In the genomic region with DNA sequence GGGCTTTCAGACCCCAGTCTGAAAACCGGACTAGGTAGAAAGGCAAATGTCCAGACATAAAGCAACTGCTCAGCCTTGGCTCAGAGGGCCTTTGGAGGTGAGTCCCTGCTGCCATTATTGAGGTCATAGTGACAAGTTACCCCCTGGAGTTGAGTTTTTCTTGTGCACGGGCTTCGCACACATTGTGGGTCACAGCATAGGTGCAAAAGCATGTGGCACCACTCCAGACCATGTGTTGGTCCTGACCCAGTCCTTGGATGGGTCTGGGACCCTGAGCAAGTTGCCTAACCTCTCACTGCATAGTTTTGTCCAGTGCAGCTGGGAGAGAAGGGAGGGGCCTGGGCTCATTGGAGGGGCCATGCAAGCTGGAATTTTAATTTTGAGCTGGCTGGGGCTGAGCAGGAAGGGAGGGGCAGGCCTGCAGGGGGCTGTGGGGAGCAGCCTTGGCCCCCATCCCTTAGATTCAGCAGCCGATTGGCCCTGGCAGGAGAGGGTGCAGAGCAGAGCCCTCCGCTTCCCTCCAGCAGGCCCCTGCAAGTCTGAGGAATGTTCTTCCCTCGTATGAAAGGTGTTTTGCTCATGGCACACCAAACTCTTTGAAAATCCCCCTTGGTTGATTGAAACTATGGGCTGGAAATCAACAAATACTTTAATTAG, we compare ENCODE assay signal across 18 cellular contexts. TPM values are rescaled to one million over a fixed set of nuclear protein-coding genes. Genes with fewer than 3 reads are reported as not detected.
A peak's percentile ranks its signal among the peaks of the same experiment; 100 is the strongest.
DNase-seq lines count a peak whose midpoint lies in the region; TF ChIP-seq lines count a peak whose summit lies in the region.
"Had no signal": no experiment of that assay in that cellular context is flagged by ENCODE, and none has a peak within 500 bp of the region (broad histone marks: within the 10 kb centered on the region; RNA-seq: fewer than 3 reads in every experiment).

No MANE protein-coding gene starts in this region.

- no peak overlapping the region for H2AFZ ChIP-seq in OCI-LY3 (ENCODE audit: low read depth, low read length)

- H3K4me1 Mint-ChIP-seq in activated naive CD8-positive, alpha-beta T cell treated with anti-CD3 and anti-CD28 coated beads for 36 hours, result peaks cover 6% of the 10 kb centered on the region

- no peak overlapping the region for H3K4me3 Mint-ChIP-seq in activated naive CD8-positive, alpha-beta T cell treated with anti-CD3 and anti-CD28 coated beads for 36 hours
- H3K4me3 Mint-ChIP-seq: CD8-positive, alpha-beta memory T cell; T-cell had no signal

- peak overlapping the region; percentile 64 for H3K4me2 ChIP-seq in OCI-LY3 (ENCODE audit: low read length)

- no peak overlapping the region for H3K9ac ChIP-seq in OCI-LY3 (ENCODE audit: low read length)

- H3K27me3 Mint-ChIP-seq in activated naive CD8-positive, alpha-beta T cell treated with anti-CD3 and anti-CD28 coated beads for 36 hours, result peaks cover 4% of the 10 kb centered on the region

- H3K79me2 ChIP-seq in OCI-LY3 (ENCODE audit: low read length), result no peaks in the 10 kb centered on the region

- H3K9me3 ChIP-seq in OCI-LY3 (ENCODE audit: insufficient read depth, low read length), result no peaks in the 10 kb centered on the region
- H3K9me3 ChIP-seq: sigmoid colon had no signal

- H4K20me1 ChIP-seq in OCI-LY3 (ENCODE audit: insufficient read depth, low read length), result no peaks in the 10 kb centered on the region

- DNase-seq in coronary artery (ENCODE audit: low spot score) (peak; percentile 35), mucosa of gallbladder (ENCODE audit: low spot score) (peak; percentile 4), kidney glomerular epithelial cell (lab: John Stamatoyannopoulos, UW) (no peak), GM19238 (ENCODE audit: insufficient read length, low spot score) (no peak)
- DNase-seq in activated naive CD8-positive, alpha-beta T cell treated with anti-CD3 and anti-CD28 coated beads for 36 hours, result no peak
- DNase-seq: activated CD4-positive, alpha-beta T cell treated with anti-CD3 and anti-CD28 coated beads, Interleukin-2, amount 50 U/mL, for 4 hours; CD8-positive, alpha-beta memory T cell; effector CD8-positive, alpha-beta T cell; NCI-H187 treated with DMSO at 0.1 percent for 48 hours; nucleus accumbens; Right ventricle myocardium superior; sigmoid colon had no signal

- no peak overlapping the region for H3K27ac Mint-ChIP-seq in activated naive CD8-positive, alpha-beta T cell treated with anti-CD3 and anti-CD28 coated beads for 36 hours
- H3K27ac Mint-ChIP-seq: CD8-positive, alpha-beta memory T cell; T-cell had no signal

- H3K36me3 Mint-ChIP-seq in activated naive CD8-positive, alpha-beta T cell treated with anti-CD3 and anti-CD28 coated beads for 36 hours, result no peaks in the 10 kb centered on the region
- H3K36me3 Mint-ChIP-seq: CD8-positive, alpha-beta memory T cell; T-cell had no signal

- peaks cover 3% of the 10 kb centered on the region; the same call in 1 of the 2 replicates for H3K27me3 ChIP-seq in OCI-LY3 (ENCODE audit: low read depth, low read length)
- H3K27me3 ChIP-seq: sigmoid colon had no signal

- no peaks in the 10 kb centered on the region for H3K9me3 Mint-ChIP-seq in activated naive CD8-positive, alpha-beta T cell treated with anti-CD3 and anti-CD28 coated beads for 36 hours
- H3K9me3 Mint-ChIP-seq: CD8-positive, alpha-beta memory T cell; T-cell had no signal

- H3K36me3 ChIP-seq in OCI-LY3 (replicated peaks; ENCODE audit: low read depth, low read length), result no peaks in the 10 kb centered on the region
- H3K36me3 ChIP-seq: sigmoid colon had no signal

- TF ChIP-seq CTCF in OCI-LY3 (IDR thresholded peaks at IDR 0.05; ENCODE audit: low read depth, low read length) (no peak), coronary artery (IDR thresholded peaks at IDR 0.05) (no peak)

- H3K4me3 ChIP-seq in OCI-LY3 (ENCODE audit: low read length) (0 out of 2 replicates have a peak overlapping the region, but pooled peaks have one; percentile 6), coronary artery (no peak overlapping the region)
- H3K4me3 ChIP-seq: sigmoid colon had no signal

- H3K4me1 ChIP-seq in OCI-LY3 (ENCODE audit: low read length), result peaks cover 73% of the 10 kb centered on the region

- H3K27ac ChIP-seq in OCI-LY3 (ENCODE audit: low read length) (peak overlapping the region; percentile 65), coronary artery (no peak overlapping the region)
- H3K27ac ChIP-seq: sigmoid colon had no signal

RNA-seq across cellular contexts. Expression of a gene that starts 4.2 kb away (rescaled TPM):
- not detected for total RNA-seq in mucosa of gallbladder
- total RNA-seq in activated naive CD8-positive, alpha-beta T cell treated with anti-CD3 and anti-CD28 coated beads for 36 hours, result not detected
- total RNA-seq: CD8-positive, alpha-beta memory T cell; Daoy; H4; Right ventricle myocardium superior; T-cell had no signal

RNA-seq across cellular contexts. Expression of a gene that starts 28.6 kb away (rescaled TPM):
- not detected for total RNA-seq in mucosa of gallbladder
- not detected for total RNA-seq in activated naive CD8-positive, alpha-beta T cell treated with anti-CD3 and anti-CD28 coated beads for 36 hours
- total RNA-seq: CD8-positive, alpha-beta memory T cell; Daoy; H4; mononuclear cell; Right ventricle myocardium superior; sigmoid colon; subcutaneous adipose tissue; T-cell had no signal

RNA-seq across cellular contexts. Expression of a gene that starts 31.3 kb away (rescaled TPM):
- not detected for total RNA-seq in mucosa of gallbladder
- not detected for total RNA-seq in activated naive CD8-positive, alpha-beta T cell treated with anti-CD3 and anti-CD28 coated beads for 36 hours
- total RNA-seq: CD8-positive, alpha-beta memory T cell; Daoy; H4; mononuclear cell; Right ventricle myocardium superior; sigmoid colon; T-cell had no signal

RNA-seq across cellular contexts. Expression of a gene that starts 49.3 kb away (rescaled TPM):
- total RNA-seq in mucosa of gallbladder, result not detected
- not detected for total RNA-seq in activated naive CD8-positive, alpha-beta T cell treated with anti-CD3 and anti-CD28 coated beads for 36 hours
- total RNA-seq: CD8-positive, alpha-beta memory T cell; Daoy; H4; Right ventricle myocardium superior; sigmoid colon; subcutaneous adipose tissue had no signal

RNA-seq across cellular contexts. Expression of a gene that starts 50.8 kb away (rescaled TPM):
- not detected for total RNA-seq in mucosa of gallbladder
- not detected for total RNA-seq in activated naive CD8-positive, alpha-beta T cell treated with anti-CD3 and anti-CD28 coated beads for 36 hours
- total RNA-seq: CD8-positive, alpha-beta memory T cell; Daoy; H4; mononuclear cell; Right ventricle myocardium superior; sigmoid colon; subcutaneous adipose tissue; T-cell had no signal

Comparison
In these comparisons a context has a peak if more than half of its experiments do, and no peak if none do; other contexts are left out.
1. DNase-seq: peak in coronary artery (single experiment) and mucosa of gallbladder (single experiment); none in activated naive CD8-positive, alpha-beta T cell treated with anti-CD3 and anti-CD28 coated beads for 36 hours (single experiment), kidney glomerular epithelial cell (single experiment) and GM19238 (single experiment).